8 cellular contexts compared by ENCODE assay signal in genomic region chr12:20463920-20464524, GRCh38.
DNase-seq lines count a peak whose midpoint lies in the region; ATAC-seq, FAIRE-seq and TF ChIP-seq lines count a peak whose summit lies in the region.

No MANE protein-coding gene starts in this region.

- 71 to 82% methylated on average over 2 of the region's 2 CpGs for WGBS in lung, 2 donors

- H3K27me3 ChIP-seq in BJ (ENCODE audit: control insufficient read depth, insufficient read depth, low read length) = no peaks in the 10 kb centered on the region
- no peaks in the 10 kb centered on the region for H3K27me3 ChIP-seq in lung (ENCODE audit: control insufficient read depth, insufficient read depth)
- no peaks in the 10 kb centered on the region for H3K27me3 ChIP-seq in H7 (ENCODE audit: control insufficient read depth, insufficient read depth, low read length)

- H3K4me1 ChIP-seq in lung (ENCODE audit: control insufficient read depth in 2 of 2, insufficient read depth in 2 of 2, low read length in 2 of 2) = peaks cover 0 to 12% of the 10 kb centered on the region in 2 donors

- H3K4me3 ChIP-seq in BJ (ENCODE audit: low read depth, low read length) = no peak overlapping the region
- no peak overlapping the region for H3K4me3 ChIP-seq in HFF-Myc (replicated peaks; ENCODE audit: low read depth, low read length)
- no peak overlapping the region for H3K4me3 ChIP-seq in lung
- no peak overlapping the region for H3K4me3 ChIP-seq in H7 (ENCODE audit: insufficient read depth, low read depth, low read length)

- ATAC-seq in lung (ENCODE audit: insufficient read depth, low FRiP score) = no peak
- ATAC-seq in GM21529 (IDR thresholded peaks at IDR 0.05; ENCODE audit: unreplicated experiment) = no peak
- no peak for ATAC-seq in GM21576 (IDR thresholded peaks at IDR 0.05; ENCODE audit: unreplicated experiment)

- TF ChIP-seq CTCF in BJ (IDR thresholded peaks at IDR 0.05; ENCODE audit: insufficient read depth, low read depth, low read length) = peak; percentile 54
- peak; percentile 43 for TF ChIP-seq CTCF in HFF-Myc (IDR thresholded peaks at IDR 0.05; ENCODE audit: low read depth, low read length, missing control alignments)
- peak; percentile 27 for TF ChIP-seq CTCF in lung (IDR thresholded peaks at IDR 0.05; ENCODE audit: control extremely low read depth, extremely low read depth)

- no peak overlapping the region for H3K27ac ChIP-seq in lung (ENCODE audit: low read depth in 1 of 2, low read length in 1 of 2)

- H3K36me3 ChIP-seq in BJ (ENCODE audit: control insufficient read depth, insufficient read depth, low read length) (no peaks in the 10 kb centered on the region), lung (ENCODE audit: control insufficient read depth in 2 of 2, insufficient read depth in 2 of 2, low read length in 2 of 2) (no peaks in the 10 kb centered on the region), H7 (replicated peaks; ENCODE audit: control insufficient read depth, insufficient read depth, low read length) (no peaks in the 10 kb centered on the region)

- peak; percentile 38 for FAIRE-seq in TTC549 (lab: Jason Lieb, UNC)

- no peaks in the 10 kb centered on the region for H3K9me3 ChIP-seq in lung (ENCODE audit: control insufficient read depth in 2 of 2, insufficient read depth in 1 of 2, low read length in 1 of 2)

- CTCF ChIA-PET in BJ (lab: Yijun Ruan, JAX) = interaction anchor here (0.7 to 1.5 kb wide), 7 partner anchors 8 to 138 kb away, joined by 3 to 4 read pairs (median 3); no protein-coding TSS in a partner anchor

- POLR2A ChIA-PET in BJ (lab: Charles Lee) = no interaction called here

- no peak for DNase-seq in BJ (ENCODE audit: low read depth)
- DNase-seq in HFF-Myc (ENCODE audit: extremely low read depth, low read depth) = no peak
- DNase-seq in lung (ENCODE audit: low spot score) = no peak
- no peak for DNase-seq in stimulated activated CD4-positive, alpha-beta T cell treated with anti-CD3 and anti-CD28 coated beads, Interleukin-12 subunit alpha, Interleukin-12 subunit beta, amount 100 ng/mL, for 4 hours
- no peak for DNase-seq in H7
